ENCODE assay signal across 1 cellular context in genomic region chr6:99604161-99605073, GRCh38.
TF ChIP-seq lines count a peak whose summit lies in the region.

No MANE protein-coding gene starts in this region.

TF ChIP-seq in K562, 482 proteins besides CTCF, POLR2A, EP300 and RAD21 (continued from another document):
- TF ChIP-seq RBBP5 (IDR thresholded peaks at IDR 0.05; ENCODE audit: borderline replicate concordance, insufficient read depth, low read length, poor library complexity, severe bottlenecking), result peak; percentile 5
- TF ChIP-seq THAP7 (CRISPR knock-in tag; IDR thresholded peaks at IDR 0.05), result no peak
